ENCODE assay signal across 8 cellular contexts in genomic region chr12:89525824-89526770, GRCh38. TPM values are rescaled to one million over a fixed set of nuclear protein-coding genes. Genes with fewer than 3 reads are reported as not detected.
DNase-seq lines count a peak whose midpoint lies in the region; ATAC-seq and TF ChIP-seq lines count a peak whose summit lies in the region.

POC1B (minus strand) TSS chr12:89526047; CDS start chr12:89525895, 152 bp downstream.

- ATAC-seq in GM21529 (IDR thresholded peaks at IDR 0.05; ENCODE audit: unreplicated experiment) = peak; percentile 64

- intact Hi-C loops in OCI-LY7 (cut with micrococcal nuclease; ENCODE audit: unreplicated experiment) = loop anchor here (2.0 to 5.0 kb wide), 4 partner anchors 179 to 1384 kb away; partner anchors contain the start of genes ATP2B1, CEP290 and TMTC3

- H3K27ac Mint-ChIP-seq in mesothelial cell of epicardium = peak within 1 kb of the TSS; percentile 84

- POLR2A ChIA-PET in OCI-LY7 (lab: Charles Lee) = interaction anchor here (0.5 to 2.6 kb wide), 3 partner anchors 14 to 1383 kb away, joined by 3 to 9 read pairs (median 4); no protein-coding TSS in a partner anchor

- BruUV-seq in OCI-LY7 (replicated peaks; lab: Mats Ljungman, UMichigan) = TSS peak; percentile 53

- no peak for TF ChIP-seq CTCF in OCI-LY7 (conservative IDR thresholded peaks at IDR 0.05; ENCODE audit: low read length)
- TF ChIP-seq CTCF in mesothelial cell of epicardium (IDR thresholded peaks at IDR 0.05; ENCODE audit: unreplicated experiment) = no peak

- H3K36me3 Mint-ChIP-seq in mesothelial cell of epicardium = peaks cover 12% of the 10 kb centered on the region

- H3K4me1 ChIP-seq in OCI-LY7 (ENCODE audit: insufficient read depth, low read length, poor library complexity, severe bottlenecking) = peaks cover 31% of the 10 kb centered on the region

- peak within 1 kb of the TSS; percentile 100 for H2AFZ ChIP-seq in OCI-LY7 (ENCODE audit: low read length)

- H3K4me3 Mint-ChIP-seq in mesothelial cell of epicardium = peak within 1 kb of the TSS; percentile 91

- H3K79me2 ChIP-seq in OCI-LY7 (ENCODE audit: insufficient read depth, low read depth, low read length) = peaks cover 32% of the 10 kb centered on the region; the same call in 1 of the 2 replicates

- H4K20me1 ChIP-seq in OCI-LY7 (ENCODE audit: insufficient read depth, low read length) = peaks cover 6% of the 10 kb centered on the region; the same call in 1 of the 2 replicates

- no peaks in the 10 kb centered on the region for H3K9me3 ChIP-seq in OCI-LY7 (ENCODE audit: low read length)

- no peaks in the 10 kb centered on the region for H3K27me3 Mint-ChIP-seq in mesothelial cell of epicardium (ENCODE audit: low read depth)

- no peaks in the 10 kb centered on the region for H3K9me3 Mint-ChIP-seq in mesothelial cell of epicardium

- H3K27ac ChIP-seq in OCI-LY7 (ENCODE audit: low read depth, low read length, poor library complexity, severe bottlenecking) = peak within 1 kb of the TSS; percentile 77

- peaks cover 34% of the 10 kb centered on the region for H3K4me1 Mint-ChIP-seq in mesothelial cell of epicardium

- H3K4me3 ChIP-seq in OCI-LY7 (ENCODE audit: low read depth, low read length, poor library complexity, severe bottlenecking) = peak within 1 kb of the TSS; percentile 94

- peak within 1 kb of the TSS; percentile 89 for H3K4me2 ChIP-seq in OCI-LY7 (ENCODE audit: low read length)

- no peaks in the 10 kb centered on the region for H3K9me2 ChIP-seq in OCI-LY7 (ENCODE audit: insufficient read depth, low read length)

- DNase-seq in DMS 273 treated with DMSO at 0.1 percent for 48 hours (lab: John Stamatoyannopoulos, UW) (peak; percentile 60), HuH-7.5 (ENCODE audit: low spot score) (peak; percentile 73), OCI-LY7 (ENCODE audit: low spot score) (peak; percentile 87), activated T-cell treated with anti-CD3 and anti-CD28 coated beads for 1 hour (ENCODE audit: low read depth) (peak; percentile 42), epidermal melanocyte (ENCODE audit: insufficient read length, low spot score) (peak; percentile 65), mesothelial cell of epicardium (ENCODE audit: low spot score in 2 of 2, unreplicated experiment in 2 of 2) (peak; percentile 56 to 72)
- DNase-seq in stimulated activated CD8-positive, alpha-beta memory T cell treated with anti-CD3 and anti-CD28 coated beads, Interleukin-15, amount 100 ng/mL, for 48 hours (ENCODE audit: low read depth in 2 of 2) = peak; percentile 65 to 66

- CTCF ChIA-PET in OCI-LY7 (lab: Charles Lee; ENCODE audit: unreplicated experiment) = interaction anchor here (1.0 kb wide), 1 partner anchor 17 kb away, joined by 3 read pairs; no protein-coding TSS in a partner anchor

- peaks cover 26% of the 10 kb centered on the region for H3K36me3 ChIP-seq in OCI-LY7 (ENCODE audit: insufficient read depth, low read length)

RNA-seq across cellular contexts. Expression of gene POC1B, which starts in this region (rescaled TPM):
- total RNA-seq in OCI-LY7 (2014; rRNA removed; shearing (Covaris generic)) = 18.0 and 30.9 TPM in 2 replicates
- total RNA-seq in OCI-LY7 (2022) (28.9 and 36.8 TPM in 2 replicates), mesothelial cell of epicardium (11.9 to 12.5 TPM (median 12.1 TPM) in 3 replicates)

Comparison
In these comparisons a context has a peak if more than half of its experiments do, and no peak if none do; other contexts are left out.
1. Peak in every context shown above with its lines: DNase-seq, ATAC-seq, H3K4me3 ChIP-seq and H3K27ac ChIP-seq.